ENCODE assay signal across 8 cellular contexts in genomic region chr17:32126746-32127145, GRCh38. TPM values are rescaled to one million over a fixed set of nuclear protein-coding genes. Genes with fewer than 3 reads are reported as not detected.
DNase-seq lines count a peak whose midpoint lies in the region; ATAC-seq and TF ChIP-seq lines count a peak whose summit lies in the region.

No MANE protein-coding gene starts in this region.

- H3K36me3 Mint-ChIP-seq in activated CD4-positive, alpha-beta T cell treated with anti-CD3 and anti-CD28 coated beads for 36 hours (ENCODE audit: low read depth) = peaks cover 7% of the 10 kb centered on the region
- peaks cover 10% of the 10 kb centered on the region for H3K36me3 Mint-ChIP-seq in activated naive CD8-positive, alpha-beta T cell treated with anti-CD3 and anti-CD28 coated beads for 36 hours

- peak overlapping the region; percentile 96 for H3K4me3 Mint-ChIP-seq in activated CD4-positive, alpha-beta T cell treated with anti-CD3 and anti-CD28 coated beads for 36 hours
- H3K4me3 Mint-ChIP-seq in activated naive CD8-positive, alpha-beta T cell treated with anti-CD3 and anti-CD28 coated beads for 36 hours = peak overlapping the region; percentile 90

- peaks cover 15% of the 10 kb centered on the region for H3K4me1 Mint-ChIP-seq in activated CD4-positive, alpha-beta T cell treated with anti-CD3 and anti-CD28 coated beads for 36 hours
- peaks cover 15% of the 10 kb centered on the region for H3K4me1 Mint-ChIP-seq in activated naive CD8-positive, alpha-beta T cell treated with anti-CD3 and anti-CD28 coated beads for 36 hours

- H3K9me3 Mint-ChIP-seq in activated CD4-positive, alpha-beta T cell treated with anti-CD3 and anti-CD28 coated beads for 36 hours (ENCODE audit: low read depth) = no peaks in the 10 kb centered on the region
- no peaks in the 10 kb centered on the region for H3K9me3 Mint-ChIP-seq in activated naive CD8-positive, alpha-beta T cell treated with anti-CD3 and anti-CD28 coated beads for 36 hours

- H3K4me3 ChIP-seq in right lobe of liver (peak overlapping the region in 1 of 3 donors; percentile 52), suprapubic skin (peak overlapping the region; percentile 60)

- ATAC-seq in activated CD4-positive, alpha-beta T cell treated with anti-CD3 and anti-CD28 coated beads for 36 hours = no peak
- ATAC-seq in right lobe of liver (no peak), HG02870 (IDR thresholded peaks at IDR 0.05; ENCODE audit: unreplicated experiment) (no peak)

- H3K36me3 ChIP-seq in right lobe of liver (no peaks in the 10 kb centered on the region), suprapubic skin (no peaks in the 10 kb centered on the region)

- intact Hi-C loops in activated CD4-positive, alpha-beta T cell treated with anti-CD3 and anti-CD28 coated beads for 36 hours (cut with DNase I, micrococcal nuclease) = loop anchor here in 1 of 2 experiments (1.0 to 5.0 kb wide), 2 partner anchors 16 to 189 kb away; partner anchors contain the start of genes RHOT1 and SUZ12
- intact Hi-C loops in right lobe of liver (cut with DNase I) = no loop called here

- H3K27me3 ChIP-seq in right lobe of liver (no peaks in the 10 kb centered on the region), suprapubic skin (no peaks in the 10 kb centered on the region)

- WGBS in right lobe of liver (ENCODE audit: insufficient coverage, low coverage, low lambda C conversion rate, missing lambda C conversion rate) = 96% methylated on average over 8 of the region's 8 CpGs
- 94% methylated on average over 8 of the region's 8 CpGs for WGBS in suprapubic skin

- no peak for DNase-seq in activated CD4-positive, alpha-beta T cell treated with anti-CD3 and anti-CD28 coated beads for 36 hours
- DNase-seq in activated CD4-positive, alpha-beta T cell treated with anti-CD3 and anti-CD28 coated beads, Interleukin-2, amount 50 U/mL, for 4 hours = no peak
- DNase-seq in activated naive CD8-positive, alpha-beta T cell treated with anti-CD3 and anti-CD28 coated beads for 36 hours = no peak
- DNase-seq in right lobe of liver (no peak), suprapubic skin (ENCODE audit: low spot score in 2 of 2) (no peak), 8988T (no peak), putamen (ENCODE audit: low spot score) (no peak)

- POLR2A ChIA-PET in activated CD4-positive, alpha-beta T cell treated with anti-CD3 and anti-CD28 coated beads for 36 hours (lab: Charles Lee) = no interaction called here

- TF ChIP-seq EP300 in suprapubic skin (IDR thresholded peaks at IDR 0.05) = no peak

- peaks cover 0 to 41% (median 10%) of the 10 kb centered on the region in 4 donors for H3K4me1 ChIP-seq in right lobe of liver
- H3K4me1 ChIP-seq in suprapubic skin = peaks cover 24% of the 10 kb centered on the region

- CTCF ChIA-PET in activated CD4-positive, alpha-beta T cell treated with anti-CD3 and anti-CD28 coated beads for 36 hours (lab: Charles Lee) = interaction anchor here (0.6 to 5.3 kb wide), 3 partner anchors 9 to 97 kb away, joined by 3 to 60 read pairs (median 3); partner anchors contain the start of gene RHOT1

- peak overlapping the region; percentile 99 for H3K27ac Mint-ChIP-seq in activated CD4-positive, alpha-beta T cell treated with anti-CD3 and anti-CD28 coated beads for 36 hours
- peak overlapping the region; percentile 90 for H3K27ac Mint-ChIP-seq in activated naive CD8-positive, alpha-beta T cell treated with anti-CD3 and anti-CD28 coated beads for 36 hours

- no peaks in the 10 kb centered on the region for H3K27me3 Mint-ChIP-seq in activated CD4-positive, alpha-beta T cell treated with anti-CD3 and anti-CD28 coated beads for 36 hours
- H3K27me3 Mint-ChIP-seq in activated naive CD8-positive, alpha-beta T cell treated with anti-CD3 and anti-CD28 coated beads for 36 hours = no peaks in the 10 kb centered on the region

- H3K27ac ChIP-seq in right lobe of liver (peak overlapping the region; percentile 76 to 94 (median 88)), suprapubic skin (peak overlapping the region; percentile 85)

- H3K9me3 ChIP-seq in right lobe of liver = no peaks in the 10 kb centered on the region
- no peaks in the 10 kb centered on the region for H3K9me3 ChIP-seq in suprapubic skin

- TF ChIP-seq POLR2A in right lobe of liver (IDR thresholded peaks at IDR 0.05) = no peak
- TF ChIP-seq POLR2A in suprapubic skin (IDR thresholded peaks at IDR 0.05) = no peak

- no peak for TF ChIP-seq CTCF in right lobe of liver (IDR thresholded peaks at IDR 0.05)
- TF ChIP-seq CTCF in suprapubic skin (IDR thresholded peaks at IDR 0.05) = no peak

RNA-seq across cellular contexts. Expression of gene RHOT1, which starts 15.6 kb away (rescaled TPM):
- total RNA-seq in activated CD4-positive, alpha-beta T cell treated with anti-CD3 and anti-CD28 coated beads for 36 hours = 10 to 100 TPM; 23.3 to 34.1 TPM
- total RNA-seq in activated naive CD8-positive, alpha-beta T cell treated with anti-CD3 and anti-CD28 coated beads for 36 hours = 10 to 100 TPM; 22.8 to 22.9 TPM
- 10 to 100 TPM; 12.0 to 24.5 (median 14.2) TPM for total RNA-seq in right lobe of liver
- total RNA-seq in suprapubic skin = 100 to 1,000 TPM in 1 of 4 donors, 10 to 100 TPM in 3; 50.0 to 102 (median 61.4) TPM
